1 cellular context compared by ENCODE assay signal in genomic region chr9:99819484-99820329, GRCh38.
A peak's percentile ranks its signal among the peaks of the same experiment; 100 is the strongest.
TF ChIP-seq lines count a peak whose summit lies in the region.

No MANE protein-coding gene starts in this region.

TF ChIP-seq in K562, 482 proteins besides CTCF, POLR2A, EP300 and RAD21 (continued from another document and continues in another):
- TF ChIP-seq, protein P1, sequence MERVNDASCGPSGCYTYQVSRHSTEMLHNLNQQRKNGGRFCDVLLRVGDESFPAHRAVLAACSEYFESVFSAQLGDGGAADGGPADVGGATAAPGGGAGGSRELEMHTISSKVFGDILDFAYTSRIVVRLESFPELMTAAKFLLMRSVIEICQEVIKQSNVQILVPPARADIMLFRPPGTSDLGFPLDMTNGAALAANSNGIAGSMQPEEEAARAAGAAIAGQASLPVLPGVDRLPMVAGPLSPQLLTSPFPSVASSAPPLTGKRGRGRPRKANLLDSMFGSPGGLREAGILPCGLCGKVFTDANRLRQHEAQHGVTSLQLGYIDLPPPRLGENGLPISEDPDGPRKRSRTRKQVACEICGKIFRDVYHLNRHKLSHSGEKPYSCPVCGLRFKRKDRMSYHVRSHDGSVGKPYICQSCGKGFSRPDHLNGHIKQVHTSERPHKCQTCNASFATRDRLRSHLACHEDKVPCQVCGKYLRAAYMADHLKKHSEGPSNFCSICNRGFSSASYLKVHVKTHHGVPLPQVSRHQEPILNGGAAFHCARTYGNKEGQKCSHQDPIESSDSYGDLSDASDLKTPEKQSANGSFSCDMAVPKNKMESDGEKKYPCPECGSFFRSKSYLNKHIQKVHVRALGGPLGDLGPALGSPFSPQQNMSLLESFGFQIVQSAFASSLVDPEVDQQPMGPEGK (CRISPR knock-in tag; IDR thresholded peaks at IDR 0.05; ENCODE audit: borderline replicate concordance), result no peak
- TF ChIP-seq HINFP (tag; conservative IDR thresholded peaks at IDR 0.05; ENCODE audit: low read depth) (no peak), CEBPG (CRISPR knock-in tag; IDR thresholded peaks at IDR 0.05) (no peak), CEBPG (tag; conservative IDR thresholded peaks at IDR 0.05 in 1 of 2, IDR thresholded peaks at IDR 0.05 in 1 of 2) (no peak; a peak in 2 of 4 replicates), PHF8 (IDR thresholded peaks at IDR 0.05; ENCODE audit: borderline replicate concordance, low read length) (peak; percentile 90), ZNF232 (CRISPR knock-in tag; IDR thresholded peaks at IDR 0.05) (no peak), ETS1 (conservative IDR thresholded peaks at IDR 0.05; ENCODE audit: control insufficient read depth, low read depth, low read length) (no peak), GATAD2A (IDR thresholded peaks at IDR 0.05) (peak; percentile 37; the same call in 1 of the 2 replicates), GABPA (tag; conservative IDR thresholded peaks at IDR 0.05; ENCODE audit: low read depth) (peak; percentile 86), KDM1A (IDR thresholded peaks at IDR 0.05) (0 out of 4 replicates have a peak, but pooled peaks of 1 of the 2 experiments have one; percentile 39), TBP (optimal IDR thresholded peaks at IDR 0.05; ENCODE audit: low read depth, low read length) (peak; percentile 71), SRF (CRISPR knock-in tag; IDR thresholded peaks at IDR 0.05) (peak; percentile 86 to 91), SAFB (IDR thresholded peaks at IDR 0.05; ENCODE audit: borderline replicate concordance, low read depth, low read length) (0 out of 2 replicates have a peak, but pooled peaks have one; percentile 40), TOE1 (IDR thresholded peaks at IDR 0.05; ENCODE audit: borderline replicate concordance) (peak; percentile 40; the same call in 1 of the 2 replicates), TOE1 (CRISPR knock-in tag; IDR thresholded peaks at IDR 0.05; ENCODE audit: borderline replicate concordance, low read depth) (no peak), YY1 (IDR thresholded peaks at IDR 0.05; ENCODE audit: borderline replicate concordance in 1 of 3, control insufficient read depth in 1 of 3, extremely low read depth in 1 of 3, insufficient read depth in 3 of 3, insufficient read length in 1 of 3, insufficient replicate concordance in 2 of 3, low read depth in 1 of 3, low read length in 2 of 3) (peak; percentile 71 to 93 (median 91)), BHLHE40 (IDR thresholded peaks at IDR 0.05; ENCODE audit: low read length) (peak; percentile 86), ZC3H8 (IDR thresholded peaks at IDR 0.05) (no peak), RB1 (IDR thresholded peaks at IDR 0.05; ENCODE audit: low read depth) (peak; percentile 66), BACH1 (tag; IDR thresholded peaks at IDR 0.05) (no peak), ZNF217 (CRISPR knock-in tag; IDR thresholded peaks at IDR 0.05) (no peak), MAX (CRISPR knock-in tag; IDR thresholded peaks at IDR 0.05) (peak; percentile 74), FOXJ3 (CRISPR knock-in tag; IDR thresholded peaks at IDR 0.05) (no peak), POLR2H (tag; IDR thresholded peaks at IDR 0.05; ENCODE audit: low read depth) (no peak; the same call in 1 of the 2 replicates), ZNF324 (CRISPR knock-in tag; IDR thresholded peaks at IDR 0.05) (no peak), EP400 (IDR thresholded peaks at IDR 0.05) (peak; percentile 90), MTA1 (IDR thresholded peaks at IDR 0.05; ENCODE audit: borderline replicate concordance) (peak; percentile 96), SMAD1 (IDR thresholded peaks at IDR 0.05; ENCODE audit: low read depth, low read length, partially characterized antibody) (peak; percentile 16), ZNF24 (IDR thresholded peaks at IDR 0.05) (peak; percentile 97), ZKSCAN1 (IDR thresholded peaks at IDR 0.05; ENCODE audit: low read depth, low read length) (0 out of 2 replicates have a peak, but pooled peaks have one; percentile 35), FOXP1 (CRISPR knock-in tag; IDR thresholded peaks at IDR 0.05) (no peak), ZNF583 (CRISPR knock-in tag; IDR thresholded peaks at IDR 0.05) (no peak), FOXM1 (IDR thresholded peaks at IDR 0.05; ENCODE audit: low read depth) (peak; percentile 57), FOXM1 (CRISPR knock-in tag; IDR thresholded peaks at IDR 0.05; ENCODE audit: low read depth) (no peak; the same call in 1 of the 2 replicates), ARID1B (IDR thresholded peaks at IDR 0.05) (0 out of 2 replicates have a peak, but pooled peaks have one; percentile 24), ZNF584 (CRISPR knock-in tag; IDR thresholded peaks at IDR 0.05; ENCODE audit: low read depth) (peak; percentile 74; the same call in 1 of the 2 replicates)
- TF ChIP-seq, protein P2, sequence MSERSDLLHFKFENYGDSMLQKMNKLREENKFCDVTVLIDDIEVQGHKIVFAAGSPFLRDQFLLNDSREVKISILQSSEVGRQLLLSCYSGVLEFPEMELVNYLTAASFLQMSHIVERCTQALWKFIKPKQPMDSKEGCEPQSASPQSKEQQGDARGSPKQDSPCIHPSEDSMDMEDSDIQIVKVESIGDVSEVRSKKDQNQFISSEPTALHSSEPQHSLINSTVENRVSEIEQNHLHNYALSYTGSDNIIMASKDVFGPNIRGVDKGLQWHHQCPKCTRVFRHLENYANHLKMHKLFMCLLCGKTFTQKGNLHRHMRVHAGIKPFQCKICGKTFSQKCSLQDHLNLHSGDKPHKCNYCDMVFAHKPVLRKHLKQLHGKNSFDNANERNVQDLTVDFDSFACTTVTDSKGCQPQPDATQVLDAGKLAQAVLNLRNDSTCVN (CRISPR knock-in tag; IDR thresholded peaks at IDR 0.05), result 0 out of 2 replicates have a peak, but pooled peaks have one; percentile 41
- TF ChIP-seq, protein P3, sequence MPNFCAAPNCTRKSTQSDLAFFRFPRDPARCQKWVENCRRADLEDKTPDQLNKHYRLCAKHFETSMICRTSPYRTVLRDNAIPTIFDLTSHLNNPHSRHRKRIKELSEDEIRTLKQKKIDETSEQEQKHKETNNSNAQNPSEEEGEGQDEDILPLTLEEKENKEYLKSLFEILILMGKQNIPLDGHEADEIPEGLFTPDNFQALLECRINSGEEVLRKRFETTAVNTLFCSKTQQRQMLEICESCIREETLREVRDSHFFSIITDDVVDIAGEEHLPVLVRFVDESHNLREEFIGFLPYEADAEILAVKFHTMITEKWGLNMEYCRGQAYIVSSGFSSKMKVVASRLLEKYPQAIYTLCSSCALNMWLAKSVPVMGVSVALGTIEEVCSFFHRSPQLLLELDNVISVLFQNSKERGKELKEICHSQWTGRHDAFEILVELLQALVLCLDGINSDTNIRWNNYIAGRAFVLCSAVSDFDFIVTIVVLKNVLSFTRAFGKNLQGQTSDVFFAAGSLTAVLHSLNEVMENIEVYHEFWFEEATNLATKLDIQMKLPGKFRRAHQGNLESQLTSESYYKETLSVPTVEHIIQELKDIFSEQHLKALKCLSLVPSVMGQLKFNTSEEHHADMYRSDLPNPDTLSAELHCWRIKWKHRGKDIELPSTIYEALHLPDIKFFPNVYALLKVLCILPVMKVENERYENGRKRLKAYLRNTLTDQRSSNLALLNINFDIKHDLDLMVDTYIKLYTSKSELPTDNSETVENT (CRISPR knock-in tag; IDR thresholded peaks at IDR 0.05), result peak; percentile 78
- TF ChIP-seq, protein P4, sequence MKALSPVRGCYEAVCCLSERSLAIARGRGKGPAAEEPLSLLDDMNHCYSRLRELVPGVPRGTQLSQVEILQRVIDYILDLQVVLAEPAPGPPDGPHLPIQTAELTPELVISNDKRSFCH (CRISPR knock-in tag; IDR thresholded peaks at IDR 0.05), result no peak
- TF ChIP-seq, protein P4 (tag; IDR thresholded peaks at IDR 0.05), result peak; percentile 83
- TF ChIP-seq, protein P5, sequence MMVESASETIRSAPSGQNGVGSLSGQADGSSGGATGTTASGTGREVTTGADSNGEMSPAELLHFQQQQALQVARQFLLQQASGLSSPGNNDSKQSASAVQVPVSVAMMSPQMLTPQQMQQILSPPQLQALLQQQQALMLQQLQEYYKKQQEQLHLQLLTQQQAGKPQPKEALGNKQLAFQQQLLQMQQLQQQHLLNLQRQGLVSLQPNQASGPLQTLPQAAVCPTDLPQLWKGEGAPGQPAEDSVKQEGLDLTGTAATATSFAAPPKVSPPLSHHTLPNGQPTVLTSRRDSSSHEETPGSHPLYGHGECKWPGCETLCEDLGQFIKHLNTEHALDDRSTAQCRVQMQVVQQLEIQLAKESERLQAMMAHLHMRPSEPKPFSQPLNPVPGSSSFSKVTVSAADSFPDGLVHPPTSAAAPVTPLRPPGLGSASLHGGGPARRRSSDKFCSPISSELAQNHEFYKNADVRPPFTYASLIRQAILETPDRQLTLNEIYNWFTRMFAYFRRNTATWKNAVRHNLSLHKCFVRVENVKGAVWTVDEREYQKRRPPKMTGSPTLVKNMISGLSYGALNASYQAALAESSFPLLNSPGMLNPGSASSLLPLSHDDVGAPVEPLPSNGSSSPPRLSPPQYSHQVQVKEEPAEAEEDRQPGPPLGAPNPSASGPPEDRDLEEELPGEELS (CRISPR knock-in tag; IDR thresholded peaks at IDR 0.05; ENCODE audit: borderline replicate concordance), result no peak
- TF ChIP-seq, protein P6, sequence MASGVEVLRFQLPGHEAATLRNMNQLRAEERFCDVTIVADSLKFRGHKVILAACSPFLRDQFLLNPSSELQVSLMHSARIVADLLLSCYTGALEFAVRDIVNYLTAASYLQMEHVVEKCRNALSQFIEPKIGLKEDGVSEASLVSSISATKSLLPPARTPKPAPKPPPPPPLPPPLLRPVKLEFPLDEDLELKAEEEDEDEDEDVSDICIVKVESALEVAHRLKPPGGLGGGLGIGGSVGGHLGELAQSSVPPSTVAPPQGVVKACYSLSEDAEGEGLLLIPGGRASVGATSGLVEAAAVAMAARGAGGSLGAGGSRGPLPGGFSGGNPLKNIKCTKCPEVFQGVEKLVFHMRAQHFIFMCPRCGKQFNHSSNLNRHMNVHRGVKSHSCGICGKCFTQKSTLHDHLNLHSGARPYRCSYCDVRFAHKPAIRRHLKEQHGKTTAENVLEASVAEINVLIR (CRISPR knock-in tag; IDR thresholded peaks at IDR 0.05), result peak; percentile 81
- TF ChIP-seq, protein P7, sequence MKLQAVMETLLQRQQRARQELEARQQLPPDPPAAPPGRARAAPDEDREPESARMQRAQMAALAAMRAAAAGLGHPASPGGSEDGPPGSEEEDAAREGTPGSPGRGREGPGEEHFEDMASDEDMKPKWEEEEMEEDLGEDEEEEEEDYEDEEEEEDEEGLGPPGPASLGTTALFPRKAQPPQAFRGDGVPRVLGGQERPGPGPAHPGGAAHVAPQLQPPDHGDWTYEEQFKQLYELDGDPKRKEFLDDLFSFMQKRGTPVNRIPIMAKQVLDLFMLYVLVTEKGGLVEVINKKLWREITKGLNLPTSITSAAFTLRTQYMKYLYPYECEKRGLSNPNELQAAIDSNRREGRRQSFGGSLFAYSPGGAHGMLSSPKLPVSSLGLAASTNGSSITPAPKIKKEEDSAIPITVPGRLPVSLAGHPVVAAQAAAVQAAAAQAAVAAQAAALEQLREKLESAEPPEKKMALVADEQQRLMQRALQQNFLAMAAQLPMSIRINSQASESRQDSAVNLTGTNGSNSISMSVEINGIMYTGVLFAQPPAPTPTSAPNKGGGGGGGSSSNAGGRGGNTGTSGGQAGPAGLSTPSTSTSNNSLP (IDR thresholded peaks at IDR 0.05; ENCODE audit: borderline replicate concordance, low read depth, low read length), result no peak
- TF ChIP-seq, protein P8, sequence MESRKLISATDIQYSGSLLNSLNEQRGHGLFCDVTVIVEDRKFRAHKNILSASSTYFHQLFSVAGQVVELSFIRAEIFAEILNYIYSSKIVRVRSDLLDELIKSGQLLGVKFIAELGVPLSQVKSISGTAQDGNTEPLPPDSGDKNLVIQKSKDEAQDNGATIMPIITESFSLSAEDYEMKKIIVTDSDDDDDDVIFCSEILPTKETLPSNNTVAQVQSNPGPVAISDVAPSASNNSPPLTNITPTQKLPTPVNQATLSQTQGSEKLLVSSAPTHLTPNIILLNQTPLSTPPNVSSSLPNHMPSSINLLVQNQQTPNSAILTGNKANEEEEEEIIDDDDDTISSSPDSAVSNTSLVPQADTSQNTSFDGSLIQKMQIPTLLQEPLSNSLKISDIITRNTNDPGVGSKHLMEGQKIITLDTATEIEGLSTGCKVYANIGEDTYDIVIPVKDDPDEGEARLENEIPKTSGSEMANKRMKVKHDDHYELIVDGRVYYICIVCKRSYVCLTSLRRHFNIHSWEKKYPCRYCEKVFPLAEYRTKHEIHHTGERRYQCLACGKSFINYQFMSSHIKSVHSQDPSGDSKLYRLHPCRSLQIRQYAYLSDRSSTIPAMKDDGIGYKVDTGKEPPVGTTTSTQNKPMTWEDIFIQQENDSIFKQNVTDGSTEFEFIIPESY (CRISPR knock-in tag; IDR thresholded peaks at IDR 0.05), result no peak
- TF ChIP-seq, protein P9, sequence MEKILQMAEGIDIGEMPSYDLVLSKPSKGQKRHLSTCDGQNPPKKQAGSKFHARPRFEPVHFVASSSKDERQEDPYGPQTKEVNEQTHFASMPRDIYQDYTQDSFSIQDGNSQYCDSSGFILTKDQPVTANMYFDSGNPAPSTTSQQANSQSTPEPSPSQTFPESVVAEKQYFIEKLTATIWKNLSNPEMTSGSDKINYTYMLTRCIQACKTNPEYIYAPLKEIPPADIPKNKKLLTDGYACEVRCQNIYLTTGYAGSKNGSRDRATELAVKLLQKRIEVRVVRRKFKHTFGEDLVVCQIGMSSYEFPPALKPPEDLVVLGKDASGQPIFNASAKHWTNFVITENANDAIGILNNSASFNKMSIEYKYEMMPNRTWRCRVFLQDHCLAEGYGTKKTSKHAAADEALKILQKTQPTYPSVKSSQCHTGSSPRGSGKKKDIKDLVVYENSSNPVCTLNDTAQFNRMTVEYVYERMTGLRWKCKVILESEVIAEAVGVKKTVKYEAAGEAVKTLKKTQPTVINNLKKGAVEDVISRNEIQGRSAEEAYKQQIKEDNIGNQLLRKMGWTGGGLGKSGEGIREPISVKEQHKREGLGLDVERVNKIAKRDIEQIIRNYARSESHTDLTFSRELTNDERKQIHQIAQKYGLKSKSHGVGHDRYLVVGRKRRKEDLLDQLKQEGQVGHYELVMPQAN (IDR thresholded peaks at IDR 0.05; ENCODE audit: borderline replicate concordance), result peak; percentile 87; the same call in 1 of the 2 replicates
